ENCODE assay signal across 8 cellular contexts in genomic region chr9:125241863-125242739, GRCh38. TPM values are rescaled to one million over a fixed set of nuclear protein-coding genes. Genes with fewer than 3 reads are reported as not detected.
A peak's percentile ranks its signal among the peaks of the same experiment; 100 is the strongest.
DNase-seq lines count a peak whose midpoint lies in the region; ATAC-seq and TF ChIP-seq lines count a peak whose summit lies in the region.

No MANE protein-coding gene starts in this region.

- DNase-seq in DMS53 (lab: John Stamatoyannopoulos, UW) (peak; percentile 76), MV-4-11 (lab: John Stamatoyannopoulos, UW) (peak; percentile 47), ascending aorta (ENCODE audit: low spot score in 2 of 2) (peak in 1 of 2 donors; percentile 72), spleen (peak; percentile 84), EL (no peak)

- 20 to 25% (median 22%) methylated on average over 27 of the region's 27 CpGs for WGBS in spleen, 5 donors

- ATAC-seq in GM21390 (IDR thresholded peaks at IDR 0.05; ENCODE audit: unreplicated experiment) (peak; percentile 15), HG03520 (IDR thresholded peaks at IDR 0.05; ENCODE audit: unreplicated experiment) (no peak)

- no peak for TF ChIP-seq POLR2A in spleen (IDR thresholded peaks at IDR 0.05)

- H3K9me3 ChIP-seq in ascending aorta: no peaks in the 10 kb centered on the region
- no peaks in the 10 kb centered on the region for H3K9me3 ChIP-seq in iPS-18a (ENCODE audit: control insufficient read depth, low read depth, low read length)
- H3K9me3 ChIP-seq in spleen: no peaks in the 10 kb centered on the region

- no peaks in the 10 kb centered on the region for H3K27me3 ChIP-seq in ascending aorta
- H3K27me3 ChIP-seq in iPS-18a (ENCODE audit: control insufficient read depth, insufficient read depth, low read length): no peaks in the 10 kb centered on the region
- H3K27me3 ChIP-seq in spleen (replicated peaks in 1 of 7): no peaks in the 10 kb centered on the region

- H3K4me3 ChIP-seq in ascending aorta (peak overlapping the region; percentile 67 to 78), iPS-18a (ENCODE audit: low read length) (peak overlapping the region; percentile 86), spleen (peak overlapping the region; percentile 58 to 87 (median 76))

- H3K4me1 ChIP-seq in ascending aorta (peaks cover 15 to 29% of the 10 kb centered on the region in 2 donors), iPS-18a (ENCODE audit: control insufficient read depth, low read depth, low read length) (peaks cover 12% of the 10 kb centered on the region), spleen (peaks cover 35 to 53% (median 46%) of the 10 kb centered on the region in 6 donors)

- H3K27ac ChIP-seq in ascending aorta (peak overlapping the region; percentile 96 to 97), iPS-18a (ENCODE audit: low read length) (peak overlapping the region; percentile 83), spleen (peak overlapping the region; percentile 91 to 98 (median 97))

- no peak for TF ChIP-seq CTCF in ascending aorta (IDR thresholded peaks at IDR 0.05)
- TF ChIP-seq CTCF in spleen (IDR thresholded peaks at IDR 0.05 in 8 of 11, conservative IDR thresholded peaks at IDR 0.05 in 3 of 11): no peak

- peak overlapping the region; percentile 89 for H3K9ac ChIP-seq in iPS-18a (ENCODE audit: low read length)

- intact Hi-C loops in ascending aorta (cut with DNase I): loop anchor here (1.0 to 5.0 kb wide), 6 partner anchors 19 to 470 kb away; partner anchors contain the start of genes ARPC5L, GAPVD1, GOLGA1 and NR6A1
- intact Hi-C loops in spleen (cut with DNase I; ENCODE audit: low total_unique reads): no loop called here

- peaks cover 23 to 29% of the 10 kb centered on the region in 2 donors for H3K36me3 ChIP-seq in ascending aorta
- H3K36me3 ChIP-seq in iPS-18a (ENCODE audit: control insufficient read depth, low read depth, low read length): peaks cover 26% of the 10 kb centered on the region
- H3K36me3 ChIP-seq in spleen: peaks cover 0 to 31% (median 27%) of the 10 kb centered on the region in 6 donors

RNA-seq across cellular contexts. Expression of gene HSPA5, which starts 1.0 kb away (rescaled TPM):
- total RNA-seq in ascending aorta (133 TPM), spleen (100 to 1,000 TPM in 6 of 7 donors, 10 to 100 TPM in 1; 88.3 to 190 (median 139) TPM)
- 10 to 100 TPM; 30.0 to 65.2 (median 49.6) TPM for polyA plus RNA-seq in spleen

RNA-seq across cellular contexts. Expression of gene GAPVD1, which starts 19.5 kb away (rescaled TPM):
- total RNA-seq in ascending aorta: 18.9 TPM
- 10 to 100 TPM; 60.3 to 79.3 (median 64.1) TPM for total RNA-seq in spleen
- 1 to 10 TPM; 4.9 to 8.2 (median 5.2) TPM for polyA plus RNA-seq in spleen

RNA-seq across cellular contexts. Expression of gene RABEPK, which starts 41.8 kb away (rescaled TPM):
- total RNA-seq in ascending aorta: 20.4 TPM
- 10 to 100 TPM in 4 of 7 donors, 1 to 10 TPM in 3; 6.2 to 14.0 (median 10.4) TPM for total RNA-seq in spleen
- 10 to 100 TPM; 15.3 to 17.1 (median 16.8) TPM for polyA plus RNA-seq in spleen

RNA-seq across cellular contexts. Expression of gene PPP6C, which starts 52.5 kb away (rescaled TPM):
- total RNA-seq in ascending aorta (33.8 TPM), spleen (10 to 100 TPM; 32.0 to 49.3 (median 39.2) TPM)
- polyA plus RNA-seq in spleen: 10 to 100 TPM; 17.3 to 26.6 (median 21.1) TPM
